ENCODE assay signal across 16 cellular contexts in the genomic region with DNA sequence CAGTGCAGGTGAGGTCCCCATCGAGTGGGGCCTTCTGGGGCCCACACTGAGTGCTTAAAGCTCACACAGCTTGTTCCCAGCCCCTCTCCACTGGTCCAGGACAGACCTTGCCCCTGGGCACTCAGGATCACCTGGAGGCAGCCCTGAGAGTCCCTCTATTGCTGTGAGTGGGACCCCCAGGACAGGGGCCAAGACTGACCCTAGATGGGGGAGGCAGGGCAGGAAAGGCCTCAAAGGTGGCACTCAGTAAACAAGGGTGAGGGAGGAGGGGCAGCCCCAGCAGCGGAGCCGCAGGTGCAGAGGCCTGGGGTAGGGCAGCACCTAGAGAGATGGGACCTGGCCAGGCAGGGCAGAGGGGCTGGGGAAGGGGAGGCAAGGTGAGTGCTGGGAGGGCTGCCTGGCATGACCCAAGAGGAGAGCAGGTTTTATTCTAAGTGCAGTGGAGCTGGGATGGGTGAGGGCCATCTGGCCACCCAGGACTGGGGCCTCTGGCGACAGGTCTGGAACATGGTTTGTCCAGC. TPM values are rescaled to one million over a fixed set of nuclear protein-coding genes. Genes with fewer than 3 reads are reported as not detected.
"Had no signal": no experiment of that assay in that cellular context is flagged by ENCODE, and none has a peak within 500 bp of the region (broad histone marks: within the 10 kb centered on the region; RNA-seq: fewer than 3 reads in every experiment).

No MANE protein-coding gene starts in this region.

- H3K4me3 Mint-ChIP-seq: activated naive CD4-positive, alpha-beta T cell treated with anti-CD3 and anti-CD28 coated beads, Interleukin-2, amount 50 U/mL, for 24 hours; natural killer cell treated with Interleukin-12 subunit alpha and Interleukin-12 subunit beta and Interleukin-15 and Interleukin-18, amount 100 ng/mL, for 72 hours had no signal

- H3K27me3 ChIP-seq: ascending aorta, testis, upper lobe of left lung had no signal

- H3K4me3 ChIP-seq: ascending aorta, gastrocnemius medialis, testis, upper lobe of left lung had no signal

- H3K4me1 ChIP-seq: ascending aorta, gastrocnemius medialis, testis, upper lobe of left lung had no signal

- H3K27ac Mint-ChIP-seq: activated naive CD4-positive, alpha-beta T cell treated with anti-CD3 and anti-CD28 coated beads, Interleukin-2, amount 50 U/mL, for 24 hours; natural killer cell treated with Interleukin-12 subunit alpha and Interleukin-12 subunit beta and Interleukin-15 and Interleukin-18, amount 100 ng/mL, for 72 hours had no signal

- H3K4me1 Mint-ChIP-seq: activated naive CD4-positive, alpha-beta T cell treated with anti-CD3 and anti-CD28 coated beads, Interleukin-2, amount 50 U/mL, for 24 hours had no signal

- H3K36me3 ChIP-seq: ascending aorta, upper lobe of left lung had no signal

- H3K27me3 Mint-ChIP-seq: activated naive CD4-positive, alpha-beta T cell treated with anti-CD3 and anti-CD28 coated beads, Interleukin-2, amount 50 U/mL, for 24 hours; natural killer cell treated with Interleukin-12 subunit alpha and Interleukin-12 subunit beta and Interleukin-15 and Interleukin-18, amount 100 ng/mL, for 72 hours had no signal

- H3K9me3 ChIP-seq: gastrocnemius medialis, testis had no signal

- ATAC-seq: activated CD4-positive, CD25-positive, alpha-beta regulatory T cell treated with anti-CD3 and anti-CD28 coated beads, Interleukin-2, amount 50 U/mL, for 24 hours; gastrocnemius medialis; natural killer cell treated with Interleukin-12 subunit alpha and Interleukin-12 subunit beta and Interleukin-15 and Interleukin-18, amount 100 ng/mL, for 72 hours had no signal

- DNase-seq: activated CD4-positive, alpha-beta T cell treated with anti-CD3 and anti-CD28 coated beads, Interleukin-2, amount 50 U/mL, for 1 hour; activated gamma-delta T cell; cortex of kidney; gastrocnemius medialis; retina; T1000; testis; upper lobe of left lung had no signal

- H3K27ac ChIP-seq: ascending aorta, gastrocnemius medialis, testis, upper lobe of left lung had no signal

RNA-seq across cellular contexts. Expression of a gene that starts 27.9 kb away (rescaled TPM):
- total RNA-seq: ascending aorta; gastrocnemius medialis; liver; natural killer cell treated with Interleukin-12 subunit alpha and Interleukin-12 subunit beta and Interleukin-15 and Interleukin-18, amount 100 ng/mL, for 72 hours; T-helper 1 cell treated with Interleukin-12 subunit alpha and Interleukin-12 subunit beta and Interleukin-4 antibody, amounts not matched to agents 30 ng/mL and 1 ng/mL, for 36 hours had no signal
- polyA plus RNA-seq: adipose tissue, esophagus, liver had no signal
